Comparison of ENCODE assay signal across 1 cellular context in genomic region chr5:65862384-65862783, GRCh38.
TF ChIP-seq lines count a peak whose summit lies in the region.

No MANE protein-coding gene starts in this region.

TF ChIP-seq in GM23338, 12 proteins besides CTCF, POLR2A, EP300 and RAD21 (continued from another document):
- TF ChIP-seq ZNF462 (CRISPR knock-in tag; IDR thresholded peaks at IDR 0.05): no peak
- TF ChIP-seq EZH2phosphoT487 (IDR thresholded peaks at IDR 0.05; ENCODE audit: unreplicated experiment): no peak
- TF ChIP-seq, protein P1, sequence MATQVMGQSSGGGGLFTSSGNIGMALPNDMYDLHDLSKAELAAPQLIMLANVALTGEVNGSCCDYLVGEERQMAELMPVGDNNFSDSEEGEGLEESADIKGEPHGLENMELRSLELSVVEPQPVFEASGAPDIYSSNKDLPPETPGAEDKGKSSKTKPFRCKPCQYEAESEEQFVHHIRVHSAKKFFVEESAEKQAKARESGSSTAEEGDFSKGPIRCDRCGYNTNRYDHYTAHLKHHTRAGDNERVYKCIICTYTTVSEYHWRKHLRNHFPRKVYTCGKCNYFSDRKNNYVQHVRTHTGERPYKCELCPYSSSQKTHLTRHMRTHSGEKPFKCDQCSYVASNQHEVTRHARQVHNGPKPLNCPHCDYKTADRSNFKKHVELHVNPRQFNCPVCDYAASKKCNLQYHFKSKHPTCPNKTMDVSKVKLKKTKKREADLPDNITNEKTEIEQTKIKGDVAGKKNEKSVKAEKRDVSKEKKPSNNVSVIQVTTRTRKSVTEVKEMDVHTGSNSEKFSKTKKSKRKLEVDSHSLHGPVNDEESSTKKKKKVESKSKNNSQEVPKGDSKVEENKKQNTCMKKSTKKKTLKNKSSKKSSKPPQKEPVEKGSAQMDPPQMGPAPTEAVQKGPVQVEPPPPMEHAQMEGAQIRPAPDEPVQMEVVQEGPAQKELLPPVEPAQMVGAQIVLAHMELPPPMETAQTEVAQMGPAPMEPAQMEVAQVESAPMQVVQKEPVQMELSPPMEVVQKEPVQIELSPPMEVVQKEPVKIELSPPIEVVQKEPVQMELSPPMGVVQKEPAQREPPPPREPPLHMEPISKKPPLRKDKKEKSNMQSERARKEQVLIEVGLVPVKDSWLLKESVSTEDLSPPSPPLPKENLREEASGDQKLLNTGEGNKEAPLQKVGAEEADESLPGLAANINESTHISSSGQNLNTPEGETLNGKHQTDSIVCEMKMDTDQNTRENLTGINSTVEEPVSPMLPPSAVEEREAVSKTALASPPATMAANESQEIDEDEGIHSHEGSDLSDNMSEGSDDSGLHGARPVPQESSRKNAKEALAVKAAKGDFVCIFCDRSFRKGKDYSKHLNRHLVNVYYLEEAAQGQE (IDR thresholded peaks at IDR 0.05; ENCODE audit: unreplicated experiment): no peak
- TF ChIP-seq ETS1 (IDR thresholded peaks at IDR 0.05): no peak
- no peak for TF ChIP-seq STAT1 (IDR thresholded peaks at IDR 0.05; ENCODE audit: unreplicated experiment)
- no peak for TF ChIP-seq ZNF114 (CRISPR knock-in tag; IDR thresholded peaks at IDR 0.05)
- no peak for TF ChIP-seq ZNF331 (CRISPR knock-in tag; IDR thresholded peaks at IDR 0.05; ENCODE audit: low read depth)
TF ChIP-seq in GM23338: peak in this region for 0.
